ENCODE assay signal across 27 cellular contexts in genomic region chr12:98085360-98085759, GRCh38.
A peak's percentile ranks its signal among the peaks of the same experiment; 100 is the strongest.
DNase-seq lines count a peak whose midpoint lies in the region; ATAC-seq, FAIRE-seq and TF ChIP-seq lines count a peak whose summit lies in the region.
"Had no signal": no experiment of that assay in that cellular context is flagged by ENCODE, and none has a peak within 500 bp of the region (broad histone marks: within the 10 kb centered on the region; RNA-seq: fewer than 3 reads in every experiment).

No MANE protein-coding gene starts in this region.

- H3K36me3 ChIP-seq in GM12878 (ENCODE audit: control insufficient read depth in 2 of 2, insufficient read depth in 2 of 2, low read length in 1 of 2) (no peaks in the 10 kb centered on the region), OCI-LY7 (ENCODE audit: insufficient read depth, low read length) (no peaks in the 10 kb centered on the region)
- H3K36me3 ChIP-seq: BLaER1, cardiac muscle cell, gastrocnemius medialis, lower lobe of right lung had no signal

- peak overlapping the region; percentile 89 for H3K27ac Mint-ChIP-seq in mesothelial cell of epicardium

- H3K36me3 Mint-ChIP-seq in mesothelial cell of epicardium = no peaks in the 10 kb centered on the region

- CTCF ChIA-PET in GM12878 (lab: Yijun Ruan, JAX) (interaction anchor here (1.2 to 1.3 kb wide), 2 partner anchors 52 to 247 kb away, joined by 3 read pairs; no protein-coding TSS in a partner anchor), OCI-LY7 (lab: Charles Lee; ENCODE audit: unreplicated experiment) (no interaction called here)

- H3K27ac ChIP-seq in GM12878 (ENCODE audit: control insufficient read depth, insufficient read depth) = no peak overlapping the region
- H3K27ac ChIP-seq in OCI-LY7 (ENCODE audit: low read depth, low read length, poor library complexity, severe bottlenecking) = no peak overlapping the region
- H3K27ac ChIP-seq: BLaER1, cardiac muscle cell, gastrocnemius medialis, GM23248, lower lobe of right lung, psoas muscle, skin epidermis, VCaP had no signal

- SMC1A ChIA-PET in GM12878 (lab: Charles Lee; ENCODE audit: uncharacterized antibody, unreplicated experiment) = interaction anchor here (1.0 kb wide), 1 partner anchor 189 kb away, joined by 4 read pairs; no protein-coding TSS in a partner anchor

- RAD21 ChIA-PET in GM12878 (lab: Charles Lee; ENCODE audit: unreplicated experiment) = no interaction called here

- BruUV-seq in GM12878 (replicated peaks; lab: Mats Ljungman, UMichigan) (no TSS peak), OCI-LY7 (replicated peaks; lab: Mats Ljungman, UMichigan) (no TSS peak)

- no peak for TF ChIP-seq CTCF in GM12878 (IDR thresholded peaks at IDR 0.05 in 2 of 3, conservative IDR thresholded peaks at IDR 0.05 in 1 of 3; ENCODE audit: control insufficient read depth in 2 of 3, extremely low read depth in 1 of 3, insufficient read depth in 1 of 3, low read depth in 3 of 3, low read length in 3 of 3)
- no peak for TF ChIP-seq CTCF in mesothelial cell of epicardium (IDR thresholded peaks at IDR 0.05; ENCODE audit: unreplicated experiment)
- TF ChIP-seq CTCF in GM13976 (IDR thresholded peaks at IDR 0.05; ENCODE audit: borderline replicate concordance, control extremely low read depth, extremely low read depth, insufficient read depth, missing control alignments) = no peak
- TF ChIP-seq CTCF in OCI-LY7 (conservative IDR thresholded peaks at IDR 0.05; ENCODE audit: low read length) = no peak

- no peaks in the 10 kb centered on the region for H3K79me2 ChIP-seq in GM12878 (ENCODE audit: control insufficient read depth, insufficient read depth, low read length)
- no peaks in the 10 kb centered on the region for H3K79me2 ChIP-seq in OCI-LY7 (ENCODE audit: insufficient read depth, low read depth, low read length)

- H3K4me3 ChIP-seq in GM12878 (no peak overlapping the region), OCI-LY7 (ENCODE audit: low read depth, low read length, poor library complexity, severe bottlenecking) (no peak overlapping the region)
- H3K4me3 ChIP-seq: BLaER1, cardiac muscle cell, gastrocnemius medialis, GM23248, lower lobe of right lung, psoas muscle, skin epidermis had no signal

- intact Hi-C loops in GM12878 (cut with micrococcal nuclease; ENCODE audit: unreplicated experiment) (no loop called here), OCI-LY7 (cut with micrococcal nuclease; ENCODE audit: unreplicated experiment) (no loop called here)

- no peak for TF ChIP-seq POLR2A in GM12878 (IDR thresholded peaks at IDR 0.05; ENCODE audit: low read depth, low read length)

- H3K4me3 Mint-ChIP-seq in mesothelial cell of epicardium = no peak overlapping the region

- peak; percentile 35 for DNase-seq in NCI-H748 (lab: John Stamatoyannopoulos, UW; ENCODE audit: unreplicated experiment)
- no peak for DNase-seq in NCI-H748 treated with DMSO at 0.1 percent for 48 hours (lab: John Stamatoyannopoulos, UW)
- no peak for DNase-seq in GM12878 (ENCODE audit: low read depth, low spot score)
- no peak for DNase-seq in mesothelial cell of epicardium (ENCODE audit: low spot score in 2 of 2, unreplicated experiment in 2 of 2)
- DNase-seq in GM13976 (ENCODE audit: low spot score) = no peak
- no peak for DNase-seq in glomerular visceral epithelial cell (ENCODE audit: extremely low spot score)
- DNase-seq in OCI-LY7 (ENCODE audit: low spot score) = no peak
- DNase-seq: ACHN; activated CD4-positive, alpha-beta T cell treated with anti-CD3 and anti-CD28 coated beads for 48 hours; activated naive CD4-positive, alpha-beta T cell; activated T-cell treated with anti-CD3 and anti-CD28 coated beads, Interleukin-2, amount 50 U/mL, for 48 hours; gastrocnemius medialis; GM23248; hypothalamus; lower lobe of right lung; NCI-H1436; NCI-H2171; nucleus accumbens; psoas muscle; stimulated activated CD4-positive, alpha-beta T cell treated with anti-CD3 and anti-CD28 coated beads, Interleukin-1b, Interleukin-23, amount 100 ng/mL, for 48 hours had no signal

- in situ Hi-C loops in GM12878 (cut with MboI) (no loop called here), GM13976 (cut with MboI; ENCODE audit: low sequenced_read_pairs, unreplicated experiment) (no loop called here)

- peaks cover 4% of the 10 kb centered on the region for H3K27me3 Mint-ChIP-seq in mesothelial cell of epicardium (ENCODE audit: low read depth)

- FAIRE-seq in GM12878 (lab: Jason Lieb, UNC) = no peak
- FAIRE-seq: GM12892, islet of Langerhans had no signal

- H3K9me3 ChIP-seq in GM12878 (replicated peaks; ENCODE audit: control insufficient read depth, insufficient read depth, low read length) (no peaks in the 10 kb centered on the region), OCI-LY7 (ENCODE audit: low read length) (no peaks in the 10 kb centered on the region)
- H3K9me3 ChIP-seq: BLaER1, gastrocnemius medialis, lower lobe of right lung, psoas muscle had no signal

- H3K4me2 ChIP-seq in GM12878 (ENCODE audit: control insufficient read depth, insufficient read depth) (no peak overlapping the region), OCI-LY7 (ENCODE audit: low read length) (no peak overlapping the region)
- H3K4me2 ChIP-seq: BLaER1 had no signal

- peaks cover 9% of the 10 kb centered on the region for H3K9me3 Mint-ChIP-seq in mesothelial cell of epicardium

- TF ChIP-seq EP300 in GM12878 (IDR thresholded peaks at IDR 0.05; ENCODE audit: borderline replicate concordance in 1 of 2, control insufficient read depth in 1 of 2, low read depth in 2 of 2, low read length in 2 of 2) = no peak

- H3K9ac ChIP-seq in GM12878 (ENCODE audit: control insufficient read depth, insufficient read depth, low read length) = no peak overlapping the region
- H3K9ac ChIP-seq: BLaER1, GM23248 had no signal

- POLR2A ChIA-PET in GM12878 (lab: Charles Lee) (no interaction called here), OCI-LY7 (lab: Charles Lee) (interaction anchor here (0.5 to 0.6 kb wide), 2 partner anchors 142 to 225 kb away, joined by 3 to 4 read pairs; no protein-coding TSS in a partner anchor)

- no peaks in the 10 kb centered on the region for H3K27me3 ChIP-seq in GM12878 (replicated peaks in 1 of 2; ENCODE audit: control insufficient read depth in 2 of 2, insufficient read depth in 2 of 2, low read length in 1 of 2)
- H3K27me3 ChIP-seq: BLaER1, cardiac muscle cell, gastrocnemius medialis had no signal

- ATAC-seq in GM12878 (peak; percentile 54), GM18517 (IDR thresholded peaks at IDR 0.05; ENCODE audit: unreplicated experiment) (no peak)
- ATAC-seq: gastrocnemius medialis, lower lobe of right lung, psoas muscle had no signal

- H3K4me1 ChIP-seq in GM12878 (ENCODE audit: control insufficient read depth, insufficient read depth, low read length) = no peaks in the 10 kb centered on the region
- no peaks in the 10 kb centered on the region for H3K4me1 ChIP-seq in OCI-LY7 (ENCODE audit: insufficient read depth, low read length, poor library complexity, severe bottlenecking)
- H3K4me1 ChIP-seq: BLaER1, gastrocnemius medialis, lower lobe of right lung, psoas muscle had no signal

- H4K20me1 ChIP-seq in GM12878 (ENCODE audit: control insufficient read depth, insufficient read depth) (no peaks in the 10 kb centered on the region), OCI-LY7 (ENCODE audit: insufficient read depth, low read length) (no peaks in the 10 kb centered on the region)
- H4K20me1 ChIP-seq: BLaER1 had no signal

- TF ChIP-seq RAD21 in GM12878 (IDR thresholded peaks at IDR 0.05; ENCODE audit: insufficient read depth, low read depth, low read length) = no peak

- H2AFZ ChIP-seq in GM12878 (ENCODE audit: control insufficient read depth, low read depth, low read length) (no peak overlapping the region), OCI-LY7 (ENCODE audit: low read length) (no peak overlapping the region)
- H2AFZ ChIP-seq: GM23248 had no signal

- H3K4me1 Mint-ChIP-seq in mesothelial cell of epicardium = peaks cover 14% of the 10 kb centered on the region

- WGBS in GM12878 (ENCODE audit: insufficient coverage, insufficient replicate concordance, low lambda C conversion rate, missing lambda C conversion rate) = 27% methylated on average over 1 of the region's 1 CpG

- H3K9me2 ChIP-seq in OCI-LY7 (ENCODE audit: insufficient read depth, low read length) = no peaks in the 10 kb centered on the region

TF ChIP-seq in GM12878, 131 proteins besides CTCF, POLR2A, EP300 and RAD21 (continues in another document):
- TF ChIP-seq BMI1 (IDR thresholded peaks at IDR 0.05; ENCODE audit: borderline replicate concordance) (peak; percentile 85), ATF7 (IDR thresholded peaks at IDR 0.05; ENCODE audit: low read depth) (peak; percentile 65), HDAC6 (IDR thresholded peaks at IDR 0.05; ENCODE audit: unreplicated experiment) (no peak), CEBPB (IDR thresholded peaks at IDR 0.05; ENCODE audit: borderline replicate concordance in 1 of 2, low read depth in 2 of 2, low read length in 2 of 2) (no peak), HSF1 (IDR thresholded peaks at IDR 0.05; ENCODE audit: low read depth, low read length) (no peak), MEF2B (IDR thresholded peaks at IDR 0.05; ENCODE audit: partially characterized antibody, poor library complexity, severe bottlenecking) (peak; percentile 10), ZSCAN29 (IDR thresholded peaks at IDR 0.05) (no peak)
